In the genomic region with DNA sequence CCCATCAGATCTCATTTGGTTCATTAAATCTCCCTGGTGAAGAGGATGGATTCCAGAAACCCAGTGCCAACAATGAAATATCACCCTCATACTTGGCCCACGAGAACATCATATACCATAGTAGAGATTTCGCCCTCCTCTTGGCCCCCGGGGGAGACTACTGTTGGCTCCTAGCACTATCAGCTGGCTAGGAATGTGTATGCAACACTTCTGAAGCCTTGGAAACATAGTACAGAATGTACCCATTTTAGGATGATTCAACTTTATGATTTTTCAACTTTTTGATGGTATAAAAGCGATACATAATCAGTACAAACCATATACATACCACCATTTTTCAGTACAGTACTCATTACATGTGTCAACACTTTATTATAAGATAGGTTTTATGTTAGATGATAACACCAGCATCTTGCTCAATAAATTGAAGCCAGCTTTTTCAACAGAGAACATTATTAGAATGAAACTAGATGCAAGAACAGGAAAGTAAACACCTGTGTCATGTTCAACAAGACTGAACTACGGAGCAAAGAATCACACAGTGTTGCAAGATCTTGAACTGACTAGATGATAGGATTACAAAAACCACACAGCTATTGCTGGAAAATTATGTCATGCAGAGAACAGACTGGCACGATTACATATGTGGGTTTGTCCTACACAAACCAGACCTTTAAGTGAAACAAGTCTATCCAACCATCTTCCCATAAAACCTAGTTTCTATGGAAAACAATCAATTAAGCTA, we compare ENCODE assay signal across 1 cellular context.
TF ChIP-seq lines count a peak whose summit lies in the region.

No MANE protein-coding gene starts in this region.

TF ChIP-seq in GM23338, 12 proteins besides CTCF, POLR2A, EP300 and RAD21 (continued from another document):
- TF ChIP-seq, protein P1, sequence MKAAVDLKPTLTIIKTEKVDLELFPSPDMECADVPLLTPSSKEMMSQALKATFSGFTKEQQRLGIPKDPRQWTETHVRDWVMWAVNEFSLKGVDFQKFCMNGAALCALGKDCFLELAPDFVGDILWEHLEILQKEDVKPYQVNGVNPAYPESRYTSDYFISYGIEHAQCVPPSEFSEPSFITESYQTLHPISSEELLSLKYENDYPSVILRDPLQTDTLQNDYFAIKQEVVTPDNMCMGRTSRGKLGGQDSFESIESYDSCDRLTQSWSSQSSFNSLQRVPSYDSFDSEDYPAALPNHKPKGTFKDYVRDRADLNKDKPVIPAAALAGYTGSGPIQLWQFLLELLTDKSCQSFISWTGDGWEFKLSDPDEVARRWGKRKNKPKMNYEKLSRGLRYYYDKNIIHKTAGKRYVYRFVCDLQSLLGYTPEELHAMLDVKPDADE (IDR thresholded peaks at IDR 0.05) = no peak
- TF ChIP-seq POLR2AphosphoS5 (IDR thresholded peaks at IDR 0.05; ENCODE audit: low read depth) (no peak), CREB1 (CRISPR knock-in tag; IDR thresholded peaks at IDR 0.05; ENCODE audit: low read depth) (no peak), STAT1 (IDR thresholded peaks at IDR 0.05; ENCODE audit: unreplicated experiment) (no peak), NANOG (IDR thresholded peaks at IDR 0.05; ENCODE audit: borderline replicate concordance) (no peak), EZH2phosphoT487 (IDR thresholded peaks at IDR 0.05; ENCODE audit: unreplicated experiment) (no peak), ZNF331 (CRISPR knock-in tag; IDR thresholded peaks at IDR 0.05; ENCODE audit: low read depth) (no peak), ZNF114 (CRISPR knock-in tag; IDR thresholded peaks at IDR 0.05) (no peak)
- TF ChIP-seq, protein P2, sequence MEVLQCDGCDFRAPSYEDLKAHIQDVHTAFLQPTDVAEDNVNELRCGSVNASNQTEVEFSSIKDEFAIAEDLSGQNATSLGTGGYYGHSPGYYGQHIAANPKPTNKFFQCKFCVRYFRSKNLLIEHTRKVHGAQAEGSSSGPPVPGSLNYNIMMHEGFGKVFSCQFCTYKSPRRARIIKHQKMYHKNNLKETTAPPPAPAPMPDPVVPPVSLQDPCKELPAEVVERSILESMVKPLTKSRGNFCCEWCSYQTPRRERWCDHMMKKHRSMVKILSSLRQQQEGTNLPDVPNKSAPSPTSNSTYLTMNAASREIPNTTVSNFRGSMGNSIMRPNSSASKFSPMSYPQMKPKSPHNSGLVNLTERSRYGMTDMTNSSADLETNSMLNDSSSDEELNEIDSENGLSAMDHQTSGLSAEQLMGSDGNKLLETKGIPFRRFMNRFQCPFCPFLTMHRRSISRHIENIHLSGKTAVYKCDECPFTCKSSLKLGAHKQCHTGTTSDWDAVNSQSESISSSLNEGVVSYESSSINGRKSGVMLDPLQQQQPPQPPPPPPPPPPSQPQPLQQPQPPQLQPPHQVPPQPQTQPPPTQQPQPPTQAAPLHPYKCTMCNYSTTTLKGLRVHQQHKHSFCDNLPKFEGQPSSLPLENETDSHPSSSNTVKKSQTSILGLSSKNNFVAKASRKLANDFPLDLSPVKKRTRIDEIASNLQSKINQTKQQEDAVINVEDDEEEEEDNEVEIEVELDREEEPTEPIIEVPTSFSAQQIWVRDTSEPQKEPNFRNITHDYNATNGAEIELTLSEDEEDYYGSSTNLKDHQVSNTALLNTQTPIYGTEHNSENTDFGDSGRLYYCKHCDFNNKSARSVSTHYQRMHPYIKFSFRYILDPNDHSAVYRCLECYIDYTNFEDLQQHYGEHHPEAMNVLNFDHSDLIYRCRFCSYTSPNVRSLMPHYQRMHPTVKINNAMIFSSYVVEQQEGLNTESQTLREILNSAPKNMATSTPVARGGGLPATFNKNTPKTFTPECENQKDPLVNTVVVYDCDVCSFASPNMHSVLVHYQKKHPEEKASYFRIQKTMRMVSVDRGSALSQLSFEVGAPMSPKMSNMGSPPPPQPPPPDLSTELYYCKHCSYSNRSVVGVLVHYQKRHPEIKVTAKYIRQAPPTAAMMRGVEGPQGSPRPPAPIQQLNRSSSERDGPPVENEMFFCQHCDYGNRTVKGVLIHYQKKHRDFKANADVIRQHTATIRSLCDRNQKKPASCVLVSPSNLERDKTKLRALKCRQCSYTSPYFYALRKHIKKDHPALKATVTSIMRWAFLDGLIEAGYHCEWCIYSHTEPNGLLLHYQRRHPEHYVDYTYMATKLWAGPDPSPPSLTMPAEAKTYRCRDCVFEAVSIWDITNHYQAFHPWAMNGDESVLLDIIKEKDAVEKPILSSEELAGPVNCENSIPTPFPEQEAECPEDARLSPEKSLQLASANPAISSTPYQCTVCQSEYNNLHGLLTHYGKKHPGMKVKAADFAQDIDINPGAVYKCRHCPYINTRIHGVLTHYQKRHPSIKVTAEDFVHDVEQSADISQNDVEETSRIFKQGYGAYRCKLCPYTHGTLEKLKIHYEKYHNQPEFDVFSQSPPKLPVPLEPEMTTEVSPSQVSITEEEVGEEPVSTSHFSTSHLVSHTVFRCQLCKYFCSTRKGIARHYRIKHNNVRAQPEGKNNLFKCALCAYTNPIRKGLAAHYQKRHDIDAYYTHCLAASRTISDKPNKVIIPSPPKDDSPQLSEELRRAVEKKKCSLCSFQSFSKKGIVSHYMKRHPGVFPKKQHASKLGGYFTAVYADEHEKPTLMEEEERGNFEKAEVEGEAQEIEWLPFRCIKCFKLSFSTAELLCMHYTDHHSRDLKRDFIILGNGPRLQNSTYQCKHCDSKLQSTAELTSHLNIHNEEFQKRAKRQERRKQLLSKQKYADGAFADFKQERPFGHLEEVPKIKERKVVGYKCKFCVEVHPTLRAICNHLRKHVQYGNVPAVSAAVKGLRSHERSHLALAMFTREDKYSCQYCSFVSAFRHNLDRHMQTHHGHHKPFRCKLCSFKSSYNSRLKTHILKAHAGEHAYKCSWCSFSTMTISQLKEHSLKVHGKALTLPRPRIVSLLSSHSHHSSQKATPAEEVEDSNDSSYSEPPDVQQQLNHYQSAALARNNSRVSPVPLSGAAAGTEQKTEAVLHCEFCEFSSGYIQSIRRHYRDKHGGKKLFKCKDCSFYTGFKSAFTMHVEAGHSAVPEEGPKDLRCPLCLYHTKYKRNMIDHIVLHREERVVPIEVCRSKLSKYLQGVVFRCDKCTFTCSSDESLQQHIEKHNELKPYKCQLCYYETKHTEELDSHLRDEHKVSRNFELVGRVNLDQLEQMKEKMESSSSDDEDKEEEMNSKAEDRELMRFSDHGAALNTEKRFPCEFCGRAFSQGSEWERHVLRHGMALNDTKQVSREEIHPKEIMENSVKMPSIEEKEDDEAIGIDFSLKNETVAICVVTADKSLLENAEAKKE (CRISPR knock-in tag; IDR thresholded peaks at IDR 0.05) = no peak
- TF ChIP-seq, protein P3, sequence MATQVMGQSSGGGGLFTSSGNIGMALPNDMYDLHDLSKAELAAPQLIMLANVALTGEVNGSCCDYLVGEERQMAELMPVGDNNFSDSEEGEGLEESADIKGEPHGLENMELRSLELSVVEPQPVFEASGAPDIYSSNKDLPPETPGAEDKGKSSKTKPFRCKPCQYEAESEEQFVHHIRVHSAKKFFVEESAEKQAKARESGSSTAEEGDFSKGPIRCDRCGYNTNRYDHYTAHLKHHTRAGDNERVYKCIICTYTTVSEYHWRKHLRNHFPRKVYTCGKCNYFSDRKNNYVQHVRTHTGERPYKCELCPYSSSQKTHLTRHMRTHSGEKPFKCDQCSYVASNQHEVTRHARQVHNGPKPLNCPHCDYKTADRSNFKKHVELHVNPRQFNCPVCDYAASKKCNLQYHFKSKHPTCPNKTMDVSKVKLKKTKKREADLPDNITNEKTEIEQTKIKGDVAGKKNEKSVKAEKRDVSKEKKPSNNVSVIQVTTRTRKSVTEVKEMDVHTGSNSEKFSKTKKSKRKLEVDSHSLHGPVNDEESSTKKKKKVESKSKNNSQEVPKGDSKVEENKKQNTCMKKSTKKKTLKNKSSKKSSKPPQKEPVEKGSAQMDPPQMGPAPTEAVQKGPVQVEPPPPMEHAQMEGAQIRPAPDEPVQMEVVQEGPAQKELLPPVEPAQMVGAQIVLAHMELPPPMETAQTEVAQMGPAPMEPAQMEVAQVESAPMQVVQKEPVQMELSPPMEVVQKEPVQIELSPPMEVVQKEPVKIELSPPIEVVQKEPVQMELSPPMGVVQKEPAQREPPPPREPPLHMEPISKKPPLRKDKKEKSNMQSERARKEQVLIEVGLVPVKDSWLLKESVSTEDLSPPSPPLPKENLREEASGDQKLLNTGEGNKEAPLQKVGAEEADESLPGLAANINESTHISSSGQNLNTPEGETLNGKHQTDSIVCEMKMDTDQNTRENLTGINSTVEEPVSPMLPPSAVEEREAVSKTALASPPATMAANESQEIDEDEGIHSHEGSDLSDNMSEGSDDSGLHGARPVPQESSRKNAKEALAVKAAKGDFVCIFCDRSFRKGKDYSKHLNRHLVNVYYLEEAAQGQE (IDR thresholded peaks at IDR 0.05; ENCODE audit: unreplicated experiment) = no peak
